In genomic region chr14:50823763-50824636, GRCh38 we compare ENCODE assay signal across 8 cellular contexts. TPM values are rescaled to one million over a fixed set of nuclear protein-coding genes. Genes with fewer than 3 reads are reported as not detected.
A peak's percentile ranks its signal among the peaks of the same experiment; 100 is the strongest.
DNase-seq lines count a peak whose midpoint lies in the region; ATAC-seq and TF ChIP-seq lines count a peak whose summit lies in the region.

No MANE protein-coding gene starts in this region.

- no peaks in the 10 kb centered on the region for H3K9me3 ChIP-seq in mammary epithelial cell (replicated peaks; ENCODE audit: insufficient read depth, low read length)

- WGBS in mammary epithelial cell (ENCODE audit: low coverage, missing lambda C conversion rate) = 100% methylated on average over 10 of the region's 10 CpGs

- peaks cover 19% of the 10 kb centered on the region for H3K4me1 ChIP-seq in mammary epithelial cell (ENCODE audit: insufficient read depth, low read length)

- no peak overlapping the region for H3K4me2 ChIP-seq in mammary epithelial cell (ENCODE audit: insufficient read depth, low read depth, low read length)

- no peaks in the 10 kb centered on the region for H3K27me3 ChIP-seq in mammary epithelial cell (ENCODE audit: insufficient read depth, low read length)

- H3K9ac ChIP-seq in mammary epithelial cell (ENCODE audit: insufficient read depth, low read length) = no peak overlapping the region

- no peak overlapping the region for H3K27ac ChIP-seq in mammary epithelial cell (ENCODE audit: insufficient read depth, low read depth, low read length)

- no TSS peak for BruUV-seq in mammary epithelial cell (replicated peaks; lab: Mats Ljungman, UMichigan)

- dilution Hi-C loops in mammary epithelial cell (cut with HindIII; ENCODE audit: low sequenced_read_pairs) = no loop called here

- DNase-seq in GM12865 (ENCODE audit: low read depth) = peak; percentile 85
- peak; percentile 23 for DNase-seq in fibroblast of peridontal ligament (ENCODE audit: extremely low read depth)
- DNase-seq in NCI-H524 treated with DMSO at 0.1 percent for 48 hours (lab: John Stamatoyannopoulos, UW) = no peak
- no peak for DNase-seq in hepatic stellate cell (ENCODE audit: low spot score)
- no peak for DNase-seq in G401 (ENCODE audit: low spot score)
- DNase-seq in mammary epithelial cell = no peak

- H2AFZ ChIP-seq in mammary epithelial cell (ENCODE audit: low read depth, low read length) = no peak overlapping the region

- peak; percentile 49 for ATAC-seq in GM19468 (IDR thresholded peaks at IDR 0.05; ENCODE audit: extremely low read depth, unreplicated experiment)
- peak; percentile 38 for ATAC-seq in HG03469 (IDR thresholded peaks at IDR 0.05; ENCODE audit: unreplicated experiment)

- intact Hi-C loops in mammary epithelial cell (cut with micrococcal nuclease) = no loop called here

- TF ChIP-seq CTCF in GM12865 (IDR thresholded peaks at IDR 0.05; ENCODE audit: insufficient read depth, low read depth, low read length, missing control alignments) (no peak), mammary epithelial cell (conservative IDR thresholded peaks at IDR 0.05 in 1 of 2, IDR thresholded peaks at IDR 0.05 in 1 of 2; ENCODE audit: extremely low read depth in 1 of 2, insufficient read depth in 1 of 2, low read depth in 1 of 2, low read length in 2 of 2) (no peak)

- H3K4me3 ChIP-seq in GM12865 (ENCODE audit: low read depth, low read length) (peak overlapping the region; percentile 46), mammary epithelial cell (replicated peaks in 1 of 3; ENCODE audit: insufficient read depth in 1 of 3, low read depth in 2 of 3, low read length in 3 of 3) (no peak overlapping the region)

- CTCF ChIA-PET in mammary epithelial cell (lab: Charles Lee; ENCODE audit: low non-redundant PET) = no interaction called here

- H3K79me2 ChIP-seq in mammary epithelial cell (ENCODE audit: insufficient read depth, low read length) = peaks cover 96% of the 10 kb centered on the region

- in situ Hi-C loops in G401 (cut with HindIII; ENCODE audit: low sequenced_read_pairs) = no loop called here
- in situ Hi-C loops in mammary epithelial cell (cut with MboI; ENCODE audit: low sequenced_read_pairs in 2 of 2) = no loop called here

- peaks cover 3% of the 10 kb centered on the region for H3K36me3 ChIP-seq in mammary epithelial cell (ENCODE audit: insufficient read depth, low read length)

- no peaks in the 10 kb centered on the region for H4K20me1 ChIP-seq in mammary epithelial cell (ENCODE audit: insufficient read depth, low read length)

RNA-seq across cellular contexts. Expression of gene NIN, which starts 7.0 kb away (rescaled TPM):
- total RNA-seq in G401 (2014; rRNA removed; shearing (Covaris generic)) = 0.37 and 3.6 TPM in 2 replicates
- 10 to 100 TPM; 20.7 to 40.2 TPM for total RNA-seq in mammary epithelial cell
- polyA plus RNA-seq in mammary epithelial cell = 11.9 TPM
- 28.2 TPM for polyA minus RNA-seq in mammary epithelial cell

RNA-seq across cellular contexts. Expression of gene ABHD12B, which starts 47.9 kb away (rescaled TPM):
- total RNA-seq in G401 (2014; rRNA removed; shearing (Covaris generic)) = not detected in 2 replicates
- total RNA-seq in mammary epithelial cell = not detected
- not detected for polyA plus RNA-seq in mammary epithelial cell
- polyA minus RNA-seq in mammary epithelial cell = not detected

Comparison
In these comparisons a context has a peak if more than half of its experiments do, and no peak if none do; other contexts are left out.
1. DNase-seq: peak in GM12865 (single experiment) and fibroblast of peridontal ligament (single experiment); none in NCI-H524 treated with DMSO at 0.1 percent for 48 hours (single experiment), hepatic stellate cell (single experiment), G401 (single experiment) and mammary epithelial cell (single experiment).